Comparison of ENCODE assay signal across 8 cellular contexts in the genomic region with DNA sequence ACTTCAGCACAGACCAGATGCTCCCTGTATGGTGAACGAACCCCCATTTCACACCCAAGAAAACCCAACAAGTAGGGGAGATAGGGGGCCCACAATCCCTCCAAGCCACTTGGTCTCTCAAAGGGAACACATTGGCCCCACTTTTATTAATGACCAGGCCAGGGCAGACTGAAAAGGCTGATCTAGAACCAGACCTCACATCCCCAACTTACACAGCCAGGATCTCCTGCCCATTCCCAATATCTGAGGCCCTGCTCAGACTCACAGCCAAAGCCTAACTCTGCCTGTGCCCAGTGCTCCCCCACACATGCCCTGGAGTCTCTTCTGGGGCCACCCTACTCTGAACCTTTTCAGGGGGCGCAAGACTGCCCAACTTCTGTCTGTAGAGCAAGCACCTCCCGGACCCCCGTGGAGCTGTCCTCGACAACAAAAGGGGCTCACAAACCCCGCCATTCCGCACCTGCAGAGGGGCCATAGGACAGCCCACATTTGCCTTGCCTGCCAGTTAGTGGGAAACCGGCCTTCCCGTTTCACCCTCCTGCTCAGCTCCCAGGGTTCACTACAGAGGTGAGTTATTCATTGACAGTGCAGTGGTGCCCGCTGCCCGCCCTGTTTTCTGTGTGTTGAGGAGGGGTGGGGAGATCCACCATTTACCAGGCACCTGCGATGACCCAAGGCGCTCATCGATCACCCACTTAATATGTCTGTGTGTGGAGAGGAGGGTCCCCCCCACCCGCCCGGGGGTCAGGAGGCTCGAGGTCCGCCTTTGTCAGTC. TPM values are rescaled to one million over a fixed set of nuclear protein-coding genes. Genes with fewer than 3 reads are reported as not detected.
DNase-seq lines count a peak whose midpoint lies in the region; ATAC-seq and TF ChIP-seq lines count a peak whose summit lies in the region.

No MANE protein-coding gene starts in this region.

- H3K4me1 ChIP-seq in DND-41 (ENCODE audit: insufficient read depth, low read length): peaks cover 26% of the 10 kb centered on the region
- peaks cover 14% of the 10 kb centered on the region for H3K4me1 ChIP-seq in endodermal cell (ENCODE audit: control insufficient read depth, insufficient read depth, low read length)

- H3K4me2 ChIP-seq in DND-41 (ENCODE audit: insufficient read depth, low read length): peak overlapping the region; percentile 80

- no peak for TF ChIP-seq CTCF in DND-41 (IDR thresholded peaks at IDR 0.05; ENCODE audit: borderline replicate concordance, extremely low read depth, low read length, poor library complexity, severe bottlenecking)
- TF ChIP-seq CTCF in endodermal cell (conservative IDR thresholded peaks at IDR 0.05): no peak
- TF ChIP-seq CTCF in nephron progenitor cell (IDR thresholded peaks at IDR 0.05): no peak
- TF ChIP-seq CTCF in GM20000 (IDR thresholded peaks at IDR 0.05; ENCODE audit: extremely low read depth, missing control alignments): no peak

- H3K9ac ChIP-seq in DND-41 (ENCODE audit: low read depth, low read length) (peak overlapping the region; percentile 71; the same call in 1 of the 2 replicates), endodermal cell (ENCODE audit: extremely low read depth, low read length, poor library complexity, severe bottlenecking) (peak overlapping the region; percentile 85)

- peaks cover 6% of the 10 kb centered on the region for H4K20me1 ChIP-seq in DND-41 (ENCODE audit: insufficient read depth, low read length)

- H2AFZ ChIP-seq in DND-41 (ENCODE audit: low read depth, low read length): peak overlapping the region; percentile 72; the same call in 1 of the 2 replicates

- TF ChIP-seq POLR2A in GM18505 (IDR thresholded peaks at IDR 0.05; ENCODE audit: borderline replicate concordance, extremely low read depth, insufficient read depth, insufficient read length): no peak

- H3K36me3 ChIP-seq in DND-41 (ENCODE audit: insufficient read depth, low read length): peaks cover 15% of the 10 kb centered on the region
- peaks cover 19% of the 10 kb centered on the region for H3K36me3 ChIP-seq in endodermal cell (ENCODE audit: control insufficient read depth, insufficient read depth, low read length)

- no peak for ATAC-seq in DND-41 (ENCODE audit: insufficient read depth, low read depth)
- ATAC-seq in GM18505 (IDR thresholded peaks at IDR 0.05; ENCODE audit: unreplicated experiment): no peak

- no peaks in the 10 kb centered on the region for H3K9me3 Mint-ChIP-seq in endodermal cell
- no peaks in the 10 kb centered on the region for H3K9me3 Mint-ChIP-seq in nephron progenitor cell

- H3K4me3 Mint-ChIP-seq in endodermal cell (peak overlapping the region; percentile 90), nephron progenitor cell (peak overlapping the region; percentile 86)

- H3K36me3 Mint-ChIP-seq in endodermal cell (ENCODE audit: low read depth) (peaks cover 22% of the 10 kb centered on the region), nephron progenitor cell (ENCODE audit: low read depth) (peaks cover 5% of the 10 kb centered on the region)

- 12 to 16% methylated on average over 11 to 18 of the region's 18 CpGs for WGBS in endodermal cell (ENCODE audit: insufficient coverage in 1 of 2, insufficient read length in 1 of 2), 2 experiments

- H3K27ac Mint-ChIP-seq in endodermal cell: peak overlapping the region; percentile 88
- H3K27ac Mint-ChIP-seq in nephron progenitor cell: peak overlapping the region; percentile 93

- peaks cover 43% of the 10 kb centered on the region for H3K4me1 Mint-ChIP-seq in endodermal cell
- peaks cover 61% of the 10 kb centered on the region for H3K4me1 Mint-ChIP-seq in nephron progenitor cell

- no peaks in the 10 kb centered on the region for H3K27me3 Mint-ChIP-seq in endodermal cell (ENCODE audit: insufficient read depth)
- H3K27me3 Mint-ChIP-seq in nephron progenitor cell (ENCODE audit: low read depth, poor library complexity): no peaks in the 10 kb centered on the region

- H3K27me3 ChIP-seq in DND-41 (ENCODE audit: insufficient read depth, low read length, poor library complexity) (peaks cover 19% of the 10 kb centered on the region), endodermal cell (ENCODE audit: control insufficient read depth, insufficient read depth, low read length, poor library complexity, severe bottlenecking) (no peaks in the 10 kb centered on the region)

- no peaks in the 10 kb centered on the region for H3K9me3 ChIP-seq in DND-41 (ENCODE audit: insufficient read depth, low read length, severe bottlenecking)
- H3K9me3 ChIP-seq in endodermal cell (ENCODE audit: control insufficient read depth, low read length): no peaks in the 10 kb centered on the region

- no peak for DNase-seq in DND-41
- DNase-seq in NCI-H345 treated with DMSO at 0.1 percent for 48 hours (lab: John Stamatoyannopoulos, UW; ENCODE audit: unreplicated experiment): peak; percentile 11
- peak; percentile 76 for DNase-seq in endodermal cell
- no peak for DNase-seq in nephron progenitor cell
- DNase-seq in GM20000 (ENCODE audit: low spot score): no peak
- no peak for DNase-seq in Ammon's horn (ENCODE audit: low spot score)
- DNase-seq in AML-193 (lab: John Stamatoyannopoulos, UW): no peak

- H3K27ac ChIP-seq in DND-41 (ENCODE audit: low read length) (no peak overlapping the region), endodermal cell (ENCODE audit: low read depth, low read length) (peak overlapping the region; percentile 99)

- no peaks in the 10 kb centered on the region for H3K79me2 ChIP-seq in DND-41 (ENCODE audit: insufficient read depth, low read length)

- H3K4me3 ChIP-seq in DND-41 (ENCODE audit: low read depth in 1 of 2, low read length in 2 of 2) (peak overlapping the region in 1 of 2 experiments; percentile 62; a peak in 2 of 4 replicates), endodermal cell (ENCODE audit: low read length) (peak overlapping the region; percentile 84)

RNA-seq across cellular contexts. Expression of gene PLXNB1, which starts 1.6 kb away (rescaled TPM):
- 100 to 1,000 TPM; 175 to 216 TPM for total RNA-seq in endodermal cell
- 165 TPM for polyA plus RNA-seq in endodermal cell (2013, experiment 1 of 2)
- 157 TPM for polyA plus RNA-seq in endodermal cell (2013, experiment 2 of 2)

RNA-seq across cellular contexts. Expression of gene CCDC51, which starts 11.6 kb away (rescaled TPM):
- total RNA-seq in endodermal cell: 10 to 100 TPM; 14.5 to 14.6 TPM
- 15.2 TPM for polyA plus RNA-seq in endodermal cell (2013, experiment 1 of 2)
- 14.4 TPM for polyA plus RNA-seq in endodermal cell (2013, experiment 2 of 2)

RNA-seq across cellular contexts. Expression of gene TMA7, which starts 11.8 kb away (rescaled TPM):
- 100 to 1,000 TPM; 290 to 326 TPM for total RNA-seq in endodermal cell
- polyA plus RNA-seq in endodermal cell (2013, experiment 1 of 2): 420 TPM
- polyA plus RNA-seq in endodermal cell (2013, experiment 2 of 2): 414 TPM

RNA-seq across cellular contexts. Expression of gene ATRIP, which starts 18.3 kb away (rescaled TPM):
- total RNA-seq in endodermal cell: 10 to 100 TPM; 11.7 to 16.1 TPM
- polyA plus RNA-seq in endodermal cell (2013, experiment 1 of 2): 11.6 TPM
- polyA plus RNA-seq in endodermal cell (2013, experiment 2 of 2): 15.2 TPM

RNA-seq across cellular contexts. Expression of gene FBXW12, which starts 56.3 kb away (rescaled TPM):
- 1 to 10 TPM in 1 of 2 donors, under 1 TPM in 1; 0.13 to 1.4 TPM for total RNA-seq in endodermal cell
- 0.61 TPM for polyA plus RNA-seq in endodermal cell (2013, experiment 1 of 2)
- polyA plus RNA-seq in endodermal cell (2013, experiment 2 of 2): 0.62 TPM

Comparison
In these comparisons a context has a peak if more than half of its experiments do, and no peak if none do; other contexts are left out.
1. DNase-seq: peak in NCI-H345 treated with DMSO at 0.1 percent for 48 hours (single experiment) and endodermal cell (single experiment); none in DND-41 (single experiment), nephron progenitor cell (single experiment), GM20000 (single experiment), Ammon's horn (single experiment) and AML-193 (0 of 2).